In genomic region chr16:84735846-84736586, GRCh38 we compare ENCODE assay signal across 8 cellular contexts. TPM values are rescaled to one million over a fixed set of nuclear protein-coding genes. Genes with fewer than 3 reads are reported as not detected.
DNase-seq lines count a peak whose midpoint lies in the region; ATAC-seq, FAIRE-seq and TF ChIP-seq lines count a peak whose summit lies in the region.

No MANE protein-coding gene starts in this region.

- peaks cover 67% of the 10 kb centered on the region for H4K20me1 ChIP-seq in HepG2 (ENCODE audit: insufficient read depth, low read length)

- no peak overlapping the region for H3K4me3 Mint-ChIP-seq in activated T-helper 1 cell treated with anti-CD3 and anti-CD28 coated beads, Interleukin-12 subunit alpha, Interleukin-12 subunit beta, Interleukin-2, Interleukin-4 antibody, amounts not matched to agents 30 ng/mL and 10 ng/mL and 1 ng/mL, durations not matched to agents 14 hours and 24 hours and 36 hours

- FAIRE-seq in HepG2 (lab: Jason Lieb, UNC) (no peak), RCC 7860 (lab: Jason Lieb, UNC) (no peak)

- POLR2A ChIA-PET in HepG2 (lab: Yijun Ruan, JAX) = no interaction called here

- H3K27ac ChIP-seq in HepG2 (ENCODE audit: extremely low read length, insufficient read depth, low read length) = no peak overlapping the region

- DNase-seq in COR-L47 (lab: John Stamatoyannopoulos, UW) (peak; percentile 74), NCI-H2029 (lab: John Stamatoyannopoulos, UW) (peak; percentile 30), HepG2 (ENCODE audit: low spot score) (peak; percentile 46), NK-92 (lab: John Stamatoyannopoulos, UW; ENCODE audit: unreplicated experiment) (no peak), RCC 7860 (ENCODE audit: low spot score) (no peak)
- DNase-seq in activated T-helper 1 cell treated with anti-CD3 and anti-CD28 coated beads, Interleukin-12 subunit alpha, Interleukin-12 subunit beta, Interleukin-2, Interleukin-4 antibody, amounts not matched to agents 30 ng/mL and 10 ng/mL and 1 ng/mL, durations not matched to agents 14 hours and 24 hours and 36 hours (ENCODE audit: low spot score) = peak; percentile 17

- no peaks in the 10 kb centered on the region for H3K27me3 Mint-ChIP-seq in activated T-helper 1 cell treated with anti-CD3 and anti-CD28 coated beads, Interleukin-12 subunit alpha, Interleukin-12 subunit beta, Interleukin-2, Interleukin-4 antibody, amounts not matched to agents 30 ng/mL and 10 ng/mL and 1 ng/mL, durations not matched to agents 14 hours and 24 hours and 36 hours (ENCODE audit: insufficient read depth)

- H3K4me3 ChIP-seq in HepG2 (replicated peaks in 1 of 3; ENCODE audit: insufficient read depth in 1 of 3, low read depth in 2 of 3, low read length in 3 of 3) = no peak overlapping the region

- H3K27ac Mint-ChIP-seq in activated T-helper 1 cell treated with anti-CD3 and anti-CD28 coated beads, Interleukin-12 subunit alpha, Interleukin-12 subunit beta, Interleukin-2, Interleukin-4 antibody, amounts not matched to agents 30 ng/mL and 10 ng/mL and 1 ng/mL, durations not matched to agents 14 hours and 24 hours and 36 hours = peak overlapping the region; percentile 43

- TF ChIP-seq POLR2A in HepG2 (IDR thresholded peaks at IDR 0.05; ENCODE audit: insufficient read depth in 1 of 2, low read depth in 2 of 2, low read length in 2 of 2) = no peak

- no peak overlapping the region for H3K9ac ChIP-seq in HepG2 (ENCODE audit: insufficient read depth, low read depth, low read length)

- intact Hi-C loops in activated T-helper 1 cell treated with anti-CD3 and anti-CD28 coated beads, Interleukin-12 subunit alpha, Interleukin-12 subunit beta, Interleukin-2, Interleukin-4 antibody, amounts not matched to agents 30 ng/mL and 10 ng/mL and 1 ng/mL, durations not matched to agents 14 hours and 24 hours and 36 hours (cut with micrococcal nuclease) = loop anchor here (5.0 to 10.0 kb wide), 2 partner anchors 34 to 461 kb away; no protein-coding TSS in a partner anchor
- intact Hi-C loops in HepG2 (cut with micrococcal nuclease; ENCODE audit: unreplicated experiment) = no loop called here

- TF ChIP-seq EP300 in HepG2 (IDR thresholded peaks at IDR 0.05; ENCODE audit: low read depth in 2 of 2, low read length in 2 of 2) = no peak
- no peak for TF ChIP-seq EP300 in HepG2 (CRISPR knock-in tag; IDR thresholded peaks at IDR 0.05; ENCODE audit: borderline replicate concordance)

- H3K9me3 ChIP-seq in HepG2 (ENCODE audit: low read length) = no peaks in the 10 kb centered on the region

- BruUV-seq in HepG2 (replicated peaks; lab: Mats Ljungman, UMichigan) = no TSS peak

- H3K9me3 Mint-ChIP-seq in activated T-helper 1 cell treated with anti-CD3 and anti-CD28 coated beads, Interleukin-12 subunit alpha, Interleukin-12 subunit beta, Interleukin-2, Interleukin-4 antibody, amounts not matched to agents 30 ng/mL and 10 ng/mL and 1 ng/mL, durations not matched to agents 14 hours and 24 hours and 36 hours = no peaks in the 10 kb centered on the region

- no peak for TF ChIP-seq RAD21 in HepG2 (CRISPR knock-in tag; IDR thresholded peaks at IDR 0.05)

- TF ChIP-seq CTCF in HepG2 (CRISPR knock-in tag; IDR thresholded peaks at IDR 0.05) = no peak; the same call in 1 of the 2 replicates

- CTCF ChIA-PET in HepG2 (lab: Yijun Ruan, JAX; ENCODE audit: low intra/inter-chr PET ratio, low total read pairs) = interaction anchor here (4.4 kb wide), 1 partner anchor 113 kb away, joined by 37 read pairs; no protein-coding TSS in a partner anchor

- H3K36me3 ChIP-seq in HepG2 (replicated peaks in 1 of 2; ENCODE audit: control insufficient read depth in 1 of 2, insufficient read depth in 2 of 2, low read length in 2 of 2) = peaks cover 13 to 31% of the 10 kb centered on the region in 2 experiments

- H2AFZ ChIP-seq in HepG2 (ENCODE audit: low read length) = no peak overlapping the region

- no peaks in the 10 kb centered on the region for H3K27me3 ChIP-seq in HepG2 (ENCODE audit: control insufficient read depth in 1 of 2, insufficient read depth in 2 of 2, low read length in 2 of 2)

- ATAC-seq in HepG2 (no peak), GM18907 (IDR thresholded peaks at IDR 0.05; ENCODE audit: unreplicated experiment) (no peak), GM21367 (IDR thresholded peaks at IDR 0.05; ENCODE audit: unreplicated experiment) (no peak)

- H3K4me2 ChIP-seq in HepG2 (ENCODE audit: low read depth, low read length) = no peak overlapping the region

- 91% methylated on average over 17 of the region's 17 CpGs for WGBS in HepG2 (ENCODE audit: low lambda C conversion rate)

- in situ Hi-C loops in HepG2 (cut with HindIII; ENCODE audit: extremely low pct_ligation_motif_present, low pct_unique_long_range_greater_than_20kb) = no loop called here

- H3K4me1 ChIP-seq in HepG2 (ENCODE audit: insufficient read depth, low read length) = peaks cover 82% of the 10 kb centered on the region

- peaks cover 45% of the 10 kb centered on the region for H3K4me1 Mint-ChIP-seq in activated T-helper 1 cell treated with anti-CD3 and anti-CD28 coated beads, Interleukin-12 subunit alpha, Interleukin-12 subunit beta, Interleukin-2, Interleukin-4 antibody, amounts not matched to agents 30 ng/mL and 10 ng/mL and 1 ng/mL, durations not matched to agents 14 hours and 24 hours and 36 hours (ENCODE audit: low read depth)

- peaks cover 90% of the 10 kb centered on the region for H3K79me2 ChIP-seq in HepG2 (ENCODE audit: insufficient read depth, low read length)

- H3K36me3 Mint-ChIP-seq in activated T-helper 1 cell treated with anti-CD3 and anti-CD28 coated beads, Interleukin-12 subunit alpha, Interleukin-12 subunit beta, Interleukin-2, Interleukin-4 antibody, amounts not matched to agents 30 ng/mL and 10 ng/mL and 1 ng/mL, durations not matched to agents 14 hours and 24 hours and 36 hours (ENCODE audit: low read depth) = peaks cover 19% of the 10 kb centered on the region

TF ChIP-seq in HepG2, 621 proteins besides CTCF, POLR2A, EP300 and RAD21 (continues in another document):
- TF ChIP-seq NONO (IDR thresholded peaks at IDR 0.05) = no peak
- no peak for TF ChIP-seq NONO (CRISPR knock-in tag; conservative IDR thresholded peaks at IDR 0.05)
- no peak for TF ChIP-seq ZNF782 (CRISPR knock-in tag; IDR thresholded peaks at IDR 0.05; ENCODE audit: borderline replicate concordance)
- no peak for TF ChIP-seq SOX13 (IDR thresholded peaks at IDR 0.05)
- TF ChIP-seq SOX13 (CRISPR knock-in tag; conservative IDR thresholded peaks at IDR 0.05 in 1 of 2, IDR thresholded peaks at IDR 0.05 in 1 of 2) = 0 out of 4 replicates have a peak, but pooled peaks of 1 of the 2 experiments have one; percentile 7
- no peak for TF ChIP-seq ZBTB4 (CRISPR knock-in tag; IDR thresholded peaks at IDR 0.05; ENCODE audit: borderline replicate concordance)
- no peak for TF ChIP-seq ZBTB8A (CRISPR knock-in tag; IDR thresholded peaks at IDR 0.05; ENCODE audit: borderline replicate concordance, low read depth)

RNA-seq across cellular contexts. Expression of gene USP10, which starts 36.2 kb away (rescaled TPM):
- total RNA-seq in activated T-helper 1 cell treated with anti-CD3 and anti-CD28 coated beads, Interleukin-12 subunit alpha, Interleukin-12 subunit beta, Interleukin-2, Interleukin-4 antibody, amounts not matched to agents 30 ng/mL and 10 ng/mL and 1 ng/mL, durations not matched to agents 14 hours and 24 hours and 36 hours = 153 and 159 TPM in 2 replicates
- total RNA-seq in HepG2 (2016; rRNA removed; fragmentation: Illumina TruSeq; extraction: Trizol) = 79.1 and 97.6 TPM in 2 replicates
- total RNA-seq in HepG2 (2016; cell fraction: cytosol; rRNA removed; fragmentation: Illumina TruSeq; extraction: Trizol; ENCODE audit: low read depth) = 57.5 and 62.5 TPM in 2 replicates
- 76.4 and 87.1 TPM in 2 replicates for total RNA-seq in HepG2 (2016; cell fraction: insoluble cytoplasmic fraction; rRNA removed; fragmentation: Illumina TruSeq; extraction: Trizol)
- 73.6 and 81.2 TPM in 2 replicates for total RNA-seq in HepG2 (2016; cell fraction: membrane; rRNA removed; fragmentation: Illumina TruSeq; extraction: Trizol)
- 78.0 and 88.2 TPM in 2 replicates for total RNA-seq in HepG2 (2016; cell fraction: nucleus; rRNA removed; fragmentation: Illumina TruSeq; extraction: Trizol)
- polyA plus RNA-seq in HepG2 (2011; rRNA removed) = 114 and 122 TPM in 2 replicates
- polyA plus RNA-seq in HepG2 (2011; cell fraction: cytosol; rRNA removed) = 68.7 and 92.2 TPM in 2 replicates
- 127 and 143 TPM in 2 replicates for polyA plus RNA-seq in HepG2 (2011; cell fraction: nucleus; rRNA removed)
- polyA plus RNA-seq in HepG2 (2012) = 65.1 and 93.3 TPM in 2 replicates
- 17.7 and 17.8 TPM in 2 replicates for polyA plus RNA-seq in HepG2 (2016; cell fraction: cytosol; fragmentation: Illumina TruSeq; extraction: Trizol; ENCODE audit: low read depth)
- 102 and 128 TPM in 2 replicates for polyA plus RNA-seq in HepG2 (2016; cell fraction: insoluble cytoplasmic fraction; fragmentation: Illumina TruSeq; extraction: Trizol; ENCODE audit: low read depth)
- 41.4 and 44.1 TPM in 2 replicates for polyA plus RNA-seq in HepG2 (2016; cell fraction: membrane; fragmentation: Illumina TruSeq; extraction: Trizol; ENCODE audit: low read depth)
- 118 and 120 TPM in 2 replicates for polyA plus RNA-seq in HepG2 (2016; cell fraction: nucleus; fragmentation: Illumina TruSeq; extraction: Trizol; ENCODE audit: insufficient read depth, low read depth)
- polyA minus RNA-seq in HepG2 (2011; rRNA and poly(A)+ RNA removed; ENCODE audit: low replicate concordance) = 349 and 427 TPM in 2 replicates
- 64.3 and 66.8 TPM in 2 replicates for polyA minus RNA-seq in HepG2 (2011; cell fraction: cytosol; rRNA and poly(A)+ RNA removed)
- 118 TPM in 2 replicates for polyA minus RNA-seq in HepG2 (2011; cell fraction: nucleus; rRNA and poly(A)+ RNA removed)

Comparison
In these comparisons a context has a peak if more than half of its experiments do, and no peak if none do; other contexts are left out.
1. DNase-seq: peak in COR-L47 (single experiment), NCI-H2029 (single experiment), activated T-helper 1 cell treated with anti-CD3 and anti-CD28 coated beads, Interleukin-12 subunit alpha, Interleukin-12 subunit beta, Interleukin-2, Interleukin-4 antibody, amounts not matched to agents 30 ng/mL and 10 ng/mL and 1 ng/mL, durations not matched to agents 14 hours and 24 hours and 36 hours (single experiment) and HepG2 (single experiment); none in NK-92 (single experiment) and RCC 7860 (single experiment).